Comparison of ENCODE assay signal across 12 cellular contexts in the genomic region with DNA sequence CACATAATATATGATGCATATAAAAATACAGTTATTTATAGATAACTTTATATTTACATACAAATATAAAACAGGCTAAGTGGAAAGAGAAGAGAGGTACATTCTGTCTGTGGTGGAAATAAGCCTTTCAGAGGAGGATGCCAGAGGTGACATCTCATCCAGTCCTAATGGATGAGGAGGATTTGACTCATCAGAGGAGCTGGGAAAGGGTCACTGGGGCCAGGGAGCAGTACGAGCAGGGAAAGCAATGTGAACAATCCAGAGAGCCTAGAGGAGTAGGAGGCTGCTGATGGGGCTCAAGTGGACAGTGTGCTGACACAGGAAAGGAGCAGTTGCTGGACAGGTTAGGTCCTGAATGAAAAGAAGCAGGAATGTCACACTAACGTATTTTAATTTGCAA. TPM values are rescaled to one million over a fixed set of nuclear protein-coding genes. Genes with fewer than 3 reads are reported as not detected.
DNase-seq lines count a peak whose midpoint lies in the region; TF ChIP-seq lines count a peak whose summit lies in the region.
"Had no signal": no experiment of that assay in that cellular context is flagged by ENCODE, and none has a peak within 500 bp of the region (broad histone marks: within the 10 kb centered on the region; RNA-seq: fewer than 3 reads in every experiment).

No MANE protein-coding gene starts in this region.

- H3K27ac ChIP-seq in temporal lobe (ENCODE audit: low read depth, low read length) = peak overlapping the region; percentile 1
- H3K27ac ChIP-seq: VCaP had no signal

- no peak for TF ChIP-seq CTCF in fibroblast of villous mesenchyme (IDR thresholded peaks at IDR 0.05; ENCODE audit: insufficient read depth, low read depth, low read length)

- H3K4me3 ChIP-seq in fibroblast of villous mesenchyme (ENCODE audit: low read depth, low read length) = no peak overlapping the region
- H3K4me3 ChIP-seq: GM12878 had no signal

- DNase-seq in HS-27A (ENCODE audit: low read depth) (peak; percentile 58), amniotic epithelial cell (ENCODE audit: low read depth) (peak; percentile 91), fibroblast of villous mesenchyme (ENCODE audit: low read depth) (peak; percentile 57), NCI-H524 (lab: John Stamatoyannopoulos, UW) (no peak), mesenteric fat pad (ENCODE audit: low spot score) (no peak)
- DNase-seq in stimulated activated CD8-positive, alpha-beta memory T cell treated with anti-CD3 and anti-CD28 coated beads, Interleukin-4, amount 100 ng/mL, for 48 hours = no peak
- DNase-seq: anterior cingulate cortex, NCI-H1417 treated with DMSO at 0.1 percent for 48 hours, NCI-H526 had no signal

RNA-seq across cellular contexts. Expression of a gene that starts 18.6 kb away (rescaled TPM):
- total RNA-seq in fibroblast of villous mesenchyme (1.7 and 6.4 TPM in 2 replicates), temporal lobe (27.8 TPM), mesenteric fat pad (0.19 TPM)
- total RNA-seq: GM12878 had no signal

RNA-seq across cellular contexts. Expression of a gene that starts 54.7 kb away (rescaled TPM):
- total RNA-seq in fibroblast of villous mesenchyme (21.2 and 42.5 TPM in 2 replicates), temporal lobe (2.2 TPM), mesenteric fat pad (5.1 TPM)

Comparison
In these comparisons a context has a peak if more than half of its experiments do, and no peak if none do; other contexts are left out.
1. DNase-seq: peak in HS-27A (single experiment), amniotic epithelial cell (single experiment) and fibroblast of villous mesenchyme (single experiment); none in NCI-H524 (0 of 2), stimulated activated CD8-positive, alpha-beta memory T cell treated with anti-CD3 and anti-CD28 coated beads, Interleukin-4, amount 100 ng/mL, for 48 hours (single experiment) and mesenteric fat pad (single experiment).